In the genomic region with DNA sequence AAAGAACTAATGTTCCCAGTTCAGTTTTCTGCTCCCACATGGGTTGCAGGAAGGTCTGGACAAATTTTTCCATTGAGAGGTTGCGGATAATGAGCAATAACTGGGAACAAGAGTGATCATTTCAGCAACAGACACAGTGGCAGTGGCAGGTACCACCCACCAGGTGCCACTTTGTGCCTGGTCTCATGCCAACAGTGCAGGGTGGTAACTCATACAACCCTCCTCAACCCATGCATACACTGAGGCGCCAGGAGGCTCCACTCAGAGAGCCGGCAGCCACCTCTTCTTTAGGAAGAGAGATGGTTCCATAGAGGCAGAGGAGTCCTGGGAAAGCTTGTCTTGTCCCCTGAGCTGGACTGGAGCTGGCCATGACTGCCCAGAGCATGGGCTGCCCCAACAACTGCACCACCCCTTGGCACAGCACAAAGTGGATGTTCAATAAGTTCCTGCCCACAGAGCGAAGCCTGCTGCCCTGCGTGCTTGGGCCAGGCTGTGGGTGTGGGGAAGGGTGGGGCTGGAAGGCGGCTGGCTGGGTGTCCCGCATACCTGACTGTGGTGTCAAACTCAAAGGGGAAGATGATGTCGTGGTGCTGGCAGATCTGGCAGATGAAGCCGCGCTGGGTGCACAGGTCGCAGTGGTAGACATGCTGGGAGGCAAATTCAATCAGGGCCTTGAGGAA, we compare ENCODE assay signal across 20 cellular contexts. TPM values are rescaled to one million over a fixed set of nuclear protein-coding genes. Genes with fewer than 3 reads are reported as not detected.
DNase-seq lines count a peak whose midpoint lies in the region; ATAC-seq, FAIRE-seq and TF ChIP-seq lines count a peak whose summit lies in the region.
"Had no signal": no experiment of that assay in that cellular context is flagged by ENCODE, and none has a peak within 500 bp of the region (broad histone marks: within the 10 kb centered on the region; RNA-seq: fewer than 3 reads in every experiment).

No MANE protein-coding gene starts in this region.

- 87 to 100% methylated on average over 1 to 11 of the region's 11 CpGs for WGBS in body of pancreas, 2 donors
- WGBS in sigmoid colon, 2 donors = 51 to 85% methylated on average over 11 of the region's 11 CpGs

- H3K9me2 ChIP-seq in HCT116 (ENCODE audit: insufficient read depth) (no peaks in the 10 kb centered on the region), GM23338 (ENCODE audit: insufficient read depth) (no peaks in the 10 kb centered on the region)

- POLR2A ChIA-PET in HCT116 (lab: Charles Lee) = no interaction called here

- H3K4me2 ChIP-seq in HCT116 (ENCODE audit: low read length) (0 out of 2 replicates have a peak overlapping the region, but pooled peaks have one; percentile 1), GM23338 (no peak overlapping the region)

- H3K36me3 Mint-ChIP-seq in GM23338 (ENCODE audit: low read depth) = no peaks in the 10 kb centered on the region
- H3K36me3 Mint-ChIP-seq: IgD-negative memory B cell had no signal

- no peak overlapping the region for H3K4me3 Mint-ChIP-seq in GM23338
- H3K4me3 Mint-ChIP-seq: activated CD4-positive, alpha-beta T cell treated with anti-CD3 and anti-CD28 coated beads, Interleukin-2, amount 10 ng/mL, durations not matched to agents 7 days and 5 days; IgD-negative memory B cell had no signal

- H3K4me1 Mint-ChIP-seq in GM23338 = peaks cover 32% of the 10 kb centered on the region

- no peak for TF ChIP-seq POLR2A in HCT116 (IDR thresholded peaks at IDR 0.05; ENCODE audit: borderline replicate concordance, extremely low read depth, insufficient read depth, insufficient read length)
- TF ChIP-seq POLR2A in body of pancreas (IDR thresholded peaks at IDR 0.05) = no peak
- TF ChIP-seq POLR2A in sigmoid colon (IDR thresholded peaks at IDR 0.05) = no peak

- H3K27me3 ChIP-seq in HCT116 (ENCODE audit: insufficient read depth, low read length) = no peaks in the 10 kb centered on the region
- H3K27me3 ChIP-seq in body of pancreas = no peaks in the 10 kb centered on the region
- no peaks in the 10 kb centered on the region for H3K27me3 ChIP-seq in sigmoid colon
- no peaks in the 10 kb centered on the region for H3K27me3 ChIP-seq in GM23338 (ENCODE audit: insufficient read depth)
- H3K27me3 ChIP-seq: gastroesophageal sphincter, right atrium auricular region had no signal

- H3K9me3 Mint-ChIP-seq in GM23338 = no peaks in the 10 kb centered on the region
- H3K9me3 Mint-ChIP-seq: activated CD4-positive, alpha-beta T cell treated with anti-CD3 and anti-CD28 coated beads, Interleukin-2, amount 10 ng/mL, durations not matched to agents 7 days and 5 days; IgD-negative memory B cell had no signal

- H3F3A ChIP-seq in GM23338 (replicated peaks; ENCODE audit: low read depth) = no peaks in the 10 kb centered on the region

- H4K20me1 ChIP-seq in HCT116 (ENCODE audit: insufficient read depth) (no peaks in the 10 kb centered on the region), GM23338 (replicated peaks; ENCODE audit: insufficient read depth) (no peaks in the 10 kb centered on the region)

- H3K79me2 ChIP-seq in HCT116 (ENCODE audit: insufficient read depth, low read length) = no peaks in the 10 kb centered on the region
- H3K79me2 ChIP-seq in GM23338 (replicated peaks; ENCODE audit: insufficient read depth) = no peaks in the 10 kb centered on the region

- H3K9ac ChIP-seq in HCT116 (ENCODE audit: low read length) = no peak overlapping the region
- H3K9ac ChIP-seq in kidney (ENCODE audit: low read length in 2 of 2) = no peak overlapping the region

- RAD21 ChIA-PET in HCT116 (lab: Charles Lee; ENCODE audit: low non-redundant PET in 1 of 2, low total read pairs in 2 of 2, uncharacterized antibody in 2 of 2, unreplicated experiment in 2 of 2) = no interaction called here

- H3K4me3 ChIP-seq in HCT116 (replicated peaks in 1 of 2; ENCODE audit: low read depth in 1 of 2, low read length in 2 of 2) = no peak overlapping the region
- no peak overlapping the region for H3K4me3 ChIP-seq in body of pancreas
- no peak overlapping the region for H3K4me3 ChIP-seq in kidney (ENCODE audit: low read length in 2 of 2)
- no peak overlapping the region for H3K4me3 ChIP-seq in sigmoid colon
- no peak overlapping the region for H3K4me3 ChIP-seq in GM23338
- H3K4me3 ChIP-seq: gastroesophageal sphincter, right atrium auricular region had no signal

- no peak overlapping the region for H3K27ac Mint-ChIP-seq in GM23338
- H3K27ac Mint-ChIP-seq: activated CD4-positive, alpha-beta T cell treated with anti-CD3 and anti-CD28 coated beads, Interleukin-2, amount 10 ng/mL, durations not matched to agents 7 days and 5 days had no signal

- H3K36me3 ChIP-seq in HCT116 (ENCODE audit: control insufficient read depth in 1 of 2, insufficient read depth in 2 of 2, low read length in 2 of 2) (no peaks in the 10 kb centered on the region), body of pancreas (replicated peaks in 1 of 2; ENCODE audit: insufficient read depth in 1 of 2, low read depth in 2 of 2) (peaks cover 0 to 3% of the 10 kb centered on the region in 2 donors), kidney (ENCODE audit: control insufficient read depth in 1 of 2, insufficient read depth in 2 of 2, low read length in 2 of 2) (peaks cover 6 to 8% of the 10 kb centered on the region in 2 donors), sigmoid colon (peaks cover 13 to 53% (median 22%) of the 10 kb centered on the region in 4 donors), GM23338 (ENCODE audit: insufficient read depth) (no peaks in the 10 kb centered on the region)

- intact Hi-C loops in HCT116 (cut with micrococcal nuclease) (no loop called here), body of pancreas (cut with DNase I) (no loop called here), kidney (cut with DNase I) (no loop called here), sigmoid colon (cut with DNase I) (no loop called here)

- CTCF ChIA-PET in HCT116 (lab: Charles Lee) = no interaction called here

- H3K27ac ChIP-seq in HCT116 (ENCODE audit: low read depth, low read length) (no peak overlapping the region), body of pancreas (no peak overlapping the region), kidney (ENCODE audit: low read depth in 2 of 2, low read length in 2 of 2) (no peak overlapping the region), sigmoid colon (no peak overlapping the region), GM23338 (ENCODE audit: low read depth) (no peak overlapping the region)
- H3K27ac ChIP-seq: gastroesophageal sphincter, right atrium auricular region had no signal

- no peak for TF ChIP-seq RAD21 in HCT116 (IDR thresholded peaks at IDR 0.05; ENCODE audit: low read depth)

- H3K4me1 ChIP-seq in HCT116 (ENCODE audit: control insufficient read depth in 1 of 2, insufficient read depth in 2 of 2, low read length in 2 of 2) (peaks cover 19 to 28% of the 10 kb centered on the region in 2 experiments; a peak in 3 of 4 replicates), body of pancreas (peaks cover 8% of the 10 kb centered on the region), kidney (ENCODE audit: control insufficient read depth in 1 of 2, insufficient read depth in 1 of 2, low read depth in 1 of 2, low read length in 2 of 2) (no peaks in the 10 kb centered on the region), sigmoid colon (peaks cover 0 to 9% (median 0%) of the 10 kb centered on the region in 4 donors), GM23338 (ENCODE audit: insufficient read depth) (peaks cover 3% of the 10 kb centered on the region; the same call in 1 of the 2 replicates)
- H3K4me1 ChIP-seq: right atrium auricular region had no signal

- TF ChIP-seq EP300 in sigmoid colon (IDR thresholded peaks at IDR 0.05) = no peak

- H3K9me3 ChIP-seq in HCT116 (ENCODE audit: control insufficient read depth in 1 of 2, insufficient read depth in 1 of 2, low read depth in 1 of 2, low read length in 2 of 2) = no peaks in the 10 kb centered on the region
- H3K9me3 ChIP-seq in body of pancreas = no peaks in the 10 kb centered on the region
- H3K9me3 ChIP-seq in kidney (ENCODE audit: control insufficient read depth in 1 of 2, low read length in 2 of 2) = no peaks in the 10 kb centered on the region
- no peaks in the 10 kb centered on the region for H3K9me3 ChIP-seq in sigmoid colon
- H3K9me3 ChIP-seq: gastroesophageal sphincter, right atrium auricular region had no signal

- peaks cover 14% of the 10 kb centered on the region for H3K27me3 Mint-ChIP-seq in GM23338 (ENCODE audit: insufficient read depth, low read depth, poor library complexity)
- H3K27me3 Mint-ChIP-seq: activated CD4-positive, alpha-beta T cell treated with anti-CD3 and anti-CD28 coated beads, Interleukin-2, amount 10 ng/mL, durations not matched to agents 7 days and 5 days; IgD-negative memory B cell had no signal

- no peak for DNase-seq in HCT116 (ENCODE audit: low read depth, low spot score)
- DNase-seq in body of pancreas = no peak
- DNase-seq in kidney = peak; percentile 52
- peak; percentile 56 for DNase-seq in sigmoid colon
- no peak for DNase-seq in GM23338 (ENCODE audit: low spot score)
- no peak for DNase-seq in stimulated activated naive CD4-positive, alpha-beta T cell (lab: John Stamatoyannopoulos, UW)
- no peak for DNase-seq in stimulated activated CD8-positive, alpha-beta memory T cell treated with anti-CD3 and anti-CD28 coated beads, Interleukin-4, amount 100 ng/mL, for 48 hours
- no peak for DNase-seq in NOMO-1 (lab: John Stamatoyannopoulos, UW; ENCODE audit: unreplicated experiment in 2 of 2)
- DNase-seq: activated CD4-positive, alpha-beta T cell treated with anti-CD3 and anti-CD28 coated beads, Interleukin-2, amount 10 ng/mL, durations not matched to agents 7 days and 5 days; amygdala; NCI-H1048; NCI-H2081 treated with DMSO at 0.1 percent for 48 hours; NCI-H526; stimulated activated CD4-positive, alpha-beta T cell treated with anti-CD3 and anti-CD28 coated beads, Interleukin-1b, Interleukin-23, amount 100 ng/mL, for 48 hours had no signal

- FAIRE-seq in kidney (lab: Jason Lieb, UNC) = no peak
- FAIRE-seq: endometrium, TTC549 had no signal

- BruUV-seq in HCT116 (replicated peaks; lab: Mats Ljungman, UMichigan) = no TSS peak

- H2AFZ ChIP-seq in HCT116 (ENCODE audit: low read depth, low read length, poor library complexity, severe bottlenecking) = no peak overlapping the region
- no peak overlapping the region for H2AFZ ChIP-seq in GM23338

- ATAC-seq in HCT116 (peak; percentile 32), body of pancreas (peak; percentile 4), GM23338 (no peak)
- ATAC-seq: gastroesophageal sphincter, Panc1 had no signal

- TF ChIP-seq CTCF in HCT116 (IDR thresholded peaks at IDR 0.05 in 2 of 3, conservative IDR thresholded peaks at IDR 0.05 in 1 of 3; ENCODE audit: borderline replicate concordance in 1 of 3, insufficient read depth in 1 of 3, low read depth in 2 of 3, low read length in 2 of 3) (peak in 2 of 3 experiments; percentile 8 to 18; a peak in 1 of 6 replicates), body of pancreas (IDR thresholded peaks at IDR 0.05) (no peak), kidney (IDR thresholded peaks at IDR 0.05; ENCODE audit: borderline replicate concordance, extremely low read depth, insufficient read depth) (no peak), sigmoid colon (IDR thresholded peaks at IDR 0.05) (no peak), GM23338 (conservative IDR thresholded peaks at IDR 0.05; ENCODE audit: low read depth in 2 of 2) (no peak)

RNA-seq across cellular contexts. Expression of a gene that starts 6.4 kb away (rescaled TPM):
- total RNA-seq in HCT116 (2021; ENCODE audit: unreplicated experiment) = 46.7 TPM
- polyA plus RNA-seq in HCT116 (2012) = 32.4 and 34.4 TPM in 2 replicates
- total RNA-seq in body of pancreas = 10 to 100 TPM; 12.7 to 35.3 TPM
- total RNA-seq in kidney = 57.2 TPM
- polyA plus RNA-seq in kidney (ENCODE audit: insufficient read depth, low read depth, low replicate concordance) = 13.3 TPM
- total RNA-seq in sigmoid colon = 10 to 100 TPM in 1 of 4 donors, 1 to 10 TPM in 3; 9.1 to 16.6 (median 9.5) TPM
- polyA plus RNA-seq in sigmoid colon = 100 to 1,000 TPM in 1 of 3 donors, 10 to 100 TPM in 2; 40.8 to 144 (median 59.4) TPM
- total RNA-seq in GM23338 (2014; rRNA removed; shearing (Covaris generic)) = 14.3 and 17.7 TPM in 2 replicates
- polyA plus RNA-seq in GM23338 (2016; fragmentation: Nextera tagmentation; extraction: Ambion mirVana) = 5.3 and 5.9 TPM in 2 replicates

RNA-seq across cellular contexts. Expression of a gene that starts 51.5 kb away (rescaled TPM):
- total RNA-seq in HCT116 (2021; ENCODE audit: unreplicated experiment) (32.8 TPM), body of pancreas (10 to 100 TPM; 20.8 to 35.3 TPM), kidney (46.6 TPM), sigmoid colon (10 to 100 TPM; 19.3 to 43.4 (median 29.9) TPM)
- 14.3 and 14.6 TPM in 2 replicates for polyA plus RNA-seq in HCT116 (2012)
- polyA plus RNA-seq in kidney (ENCODE audit: insufficient read depth, low read depth, low replicate concordance) (13.3 TPM), sigmoid colon (10 to 100 TPM; 17.4 to 28.7 (median 19.0) TPM), GM23338 (2016; fragmentation: Nextera tagmentation; extraction: Ambion mirVana) (4.4 and 5.0 TPM in 2 replicates)
- total RNA-seq in GM23338 (2014; rRNA removed; shearing (Covaris generic)) = 16.9 and 17.9 TPM in 2 replicates

Comparison
In these comparisons a context has a peak if more than half of its experiments do, and no peak if none do; other contexts are left out.
1. DNase-seq: peak in kidney (single experiment) and sigmoid colon (single experiment); none in HCT116 (single experiment), body of pancreas (0 of 4), GM23338 (single experiment), stimulated activated naive CD4-positive, alpha-beta T cell (0 of 6), stimulated activated CD8-positive, alpha-beta memory T cell treated with anti-CD3 and anti-CD28 coated beads, Interleukin-4, amount 100 ng/mL, for 48 hours (single experiment) and NOMO-1 (0 of 2).
2. CTCF ChIP-seq: peak in HCT116 (2 of 3); none in body of pancreas (0 of 7), kidney (single experiment), sigmoid colon (0 of 4) and GM23338 (0 of 2).